13 cellular contexts compared by ENCODE assay signal in the genomic region with DNA sequence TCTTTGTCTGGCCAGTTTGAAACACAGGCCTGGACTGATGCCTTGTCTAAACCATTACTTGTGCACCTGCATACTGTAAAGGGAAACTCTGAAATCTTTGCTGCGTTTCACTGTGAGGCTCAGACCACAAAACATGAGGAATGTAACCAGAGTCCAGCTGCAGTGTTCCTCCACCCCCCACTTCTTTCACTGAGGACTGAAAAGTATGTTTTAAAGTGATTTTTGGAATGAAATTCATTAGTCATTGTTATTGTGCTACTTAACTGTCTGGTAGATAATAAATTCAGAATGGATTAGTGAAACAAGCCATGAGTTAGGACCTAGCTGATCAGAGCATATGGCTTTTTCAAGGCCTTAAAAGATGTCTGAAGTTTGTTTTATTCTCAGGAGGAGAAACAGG.
A peak's percentile ranks its signal among the peaks of the same experiment; 100 is the strongest.
DNase-seq lines count a peak whose midpoint lies in the region; ATAC-seq, FAIRE-seq and TF ChIP-seq lines count a peak whose summit lies in the region.
"Had no signal": no experiment of that assay in that cellular context is flagged by ENCODE, and none has a peak within 500 bp of the region (broad histone marks: within the 10 kb centered on the region; RNA-seq: fewer than 3 reads in every experiment).

No MANE protein-coding gene starts in this region.

- H3K9me3 ChIP-seq in IMR-90 (ENCODE audit: control insufficient read depth, insufficient read depth, low read length) (no peaks in the 10 kb centered on the region), endothelial cell of umbilical vein (replicated peaks; ENCODE audit: control insufficient read depth, insufficient read depth, low read length) (no peaks in the 10 kb centered on the region), neuronal stem cell (replicated peaks in 1 of 2; ENCODE audit: control insufficient read depth in 2 of 2, insufficient read depth in 1 of 2, low read depth in 1 of 2, low read length in 2 of 2) (peaks cover 2 to 10% of the 10 kb centered on the region in 2 donors)
- H3K9me3 ChIP-seq: gastroesophageal sphincter, prostate gland had no signal

- H3K79me1 ChIP-seq in IMR-90 (ENCODE audit: low read depth in 1 of 2, low read length in 2 of 2) (no peaks in the 10 kb centered on the region), neuronal stem cell (ENCODE audit: low read depth, low read length) (no peaks in the 10 kb centered on the region)

- in situ Hi-C loops in IMR-90 (cut with MboI; ENCODE audit: low sequenced_read_pairs): no loop called here

- H3K36me3 ChIP-seq in IMR-90 (ENCODE audit: control insufficient read depth, insufficient read depth, low read length) (no peaks in the 10 kb centered on the region; the same call in 1 of the 2 replicates), endothelial cell of umbilical vein (ENCODE audit: control insufficient read depth in 2 of 2, extremely low read depth in 1 of 2, insufficient read depth in 2 of 2, low read length in 2 of 2) (peaks cover 0 to 4% of the 10 kb centered on the region in 2 experiments), neuronal stem cell (replicated peaks in 1 of 2; ENCODE audit: control insufficient read depth in 2 of 2, insufficient read depth in 2 of 2, low read length in 2 of 2) (peaks cover 2 to 19% of the 10 kb centered on the region in 2 donors)
- H3K36me3 ChIP-seq: prostate gland had no signal

- no peak overlapping the region for H3K23ac ChIP-seq in IMR-90 (ENCODE audit: low read depth, low read length)
- no peak overlapping the region for H3K23ac ChIP-seq in neuronal stem cell (ENCODE audit: low read depth, low read length, poor library complexity)

- H3K27ac ChIP-seq in IMR-90 (ENCODE audit: insufficient read depth, low read length) (no peak overlapping the region), endothelial cell of umbilical vein (ENCODE audit: insufficient read depth, low read depth, low read length) (no peak overlapping the region), neuronal stem cell (replicated peaks; ENCODE audit: low read length) (no peak overlapping the region)
- H3K27ac ChIP-seq: prostate gland, RWPE1 had no signal

- H3K4me3 ChIP-seq in IMR-90 (ENCODE audit: insufficient read depth, low read depth, low read length) (no peak overlapping the region), endothelial cell of umbilical vein (replicated peaks in 1 of 3; ENCODE audit: insufficient read depth in 1 of 3, low read depth in 1 of 3, low read length in 3 of 3) (no peak overlapping the region), neuronal stem cell (ENCODE audit: low read length in 2 of 2) (no peak overlapping the region)
- H3K4me3 ChIP-seq: gastroesophageal sphincter, prostate gland had no signal

- no peaks in the 10 kb centered on the region for H3K79me2 ChIP-seq in endothelial cell of umbilical vein (ENCODE audit: control insufficient read depth, insufficient read depth, low read length)

- no peak overlapping the region for H3K4me2 ChIP-seq in IMR-90 (ENCODE audit: low read depth, low read length)
- no peak overlapping the region for H3K4me2 ChIP-seq in endothelial cell of umbilical vein (ENCODE audit: insufficient read depth, low read length)
- no peak overlapping the region for H3K4me2 ChIP-seq in neuronal stem cell (ENCODE audit: insufficient read depth, low read length, poor library complexity, severe bottlenecking)

- H2AK5ac ChIP-seq in IMR-90 (ENCODE audit: low read depth, low read length) (no peak overlapping the region), neuronal stem cell (ENCODE audit: low read depth, low read length) (no peak overlapping the region)

- no peaks in the 10 kb centered on the region for H3K4me1 Mint-ChIP-seq in glutamatergic neuron (ENCODE audit: low read depth, unreplicated experiment)

- no peak for TF ChIP-seq POLR2A in IMR-90 (IDR thresholded peaks at IDR 0.05; ENCODE audit: low read depth, low read length)
- no peak for TF ChIP-seq POLR2A in endothelial cell of umbilical vein (IDR thresholded peaks at IDR 0.05; ENCODE audit: low read depth, low read length)

- H3K4ac ChIP-seq in IMR-90 (ENCODE audit: low read depth, low read length) (no peak overlapping the region), neuronal stem cell (ENCODE audit: low read length) (no peak overlapping the region)

- H2AK9ac ChIP-seq in IMR-90 (replicated peaks; ENCODE audit: low read depth, low read length, poor library complexity): no peak overlapping the region

- H3K56ac ChIP-seq in IMR-90 (ENCODE audit: extremely low read depth, insufficient read depth, low read length): no peak overlapping the region

- no peak overlapping the region; the same call in 1 of the 2 replicates for H3K14ac ChIP-seq in IMR-90 (replicated peaks; ENCODE audit: low read depth, low read length)
- H3K14ac ChIP-seq in neuronal stem cell (ENCODE audit: low read length): no peak overlapping the region

- H3K4me3 Mint-ChIP-seq in glutamatergic neuron (ENCODE audit: unreplicated experiment): no peak overlapping the region
- H3K4me3 Mint-ChIP-seq: activated T-cell treated with anti-CD3 and anti-CD28 coated beads, Interleukin-2, amount 50 U/mL, for 72 hours had no signal

- DNase-seq in EH (ENCODE audit: low read depth) (peak; percentile 93), IMR-90 (peak; percentile 95), endothelial cell of umbilical vein (ENCODE audit: low read depth, low spot score) (peak; percentile 24), renal cortical epithelial cell (ENCODE audit: low read depth) (peak; percentile 32), neuronal stem cell (ENCODE audit: low spot score) (no peak), glutamatergic neuron (no peak), NCI-H2171 (lab: John Stamatoyannopoulos, UW) (no peak)
- DNase-seq in stimulated activated naive CD4-positive, alpha-beta T cell treated with Interleukin-2 at 50 U/mL for 16 hours (lab: John Stamatoyannopoulos, UW): no peak
- DNase-seq: activated T-cell treated with anti-CD3 and anti-CD28 coated beads, Interleukin-2, amount 50 U/mL, for 72 hours had no signal

- dilution Hi-C loops in IMR-90 (cut with HindIII; ENCODE audit: low sequenced_read_pairs, unreplicated experiment) (no loop called here), endothelial cell of umbilical vein (cut with MboI; ENCODE audit: extremely low pct_ligation_motif_present, low sequenced_read_pairs) (no loop called here)

- H3K36me3 Mint-ChIP-seq in glutamatergic neuron (ENCODE audit: unreplicated experiment): peaks cover 14% of the 10 kb centered on the region

- H2BK12ac ChIP-seq in neuronal stem cell (ENCODE audit: low read length): no peak overlapping the region

- intact Hi-C loops in IMR-90 (cut with micrococcal nuclease) (no loop called here), endothelial cell of umbilical vein (cut with micrococcal nuclease) (no loop called here)

- H2AFZ ChIP-seq in IMR-90 (replicated peaks; ENCODE audit: low read length, poor library complexity) (no peak overlapping the region), endothelial cell of umbilical vein (ENCODE audit: low read depth, low read length) (no peak overlapping the region), neuronal stem cell (ENCODE audit: low read length) (no peak overlapping the region)

- POLR2A ChIA-PET in IMR-90 (lab: Charles Lee; ENCODE audit: unreplicated experiment): no interaction called here
- POLR2A ChIA-PET in endothelial cell of umbilical vein (lab: Charles Lee): no interaction called here

- H2BK120ac ChIP-seq in IMR-90 (ENCODE audit: low read depth, low read length) (no peak overlapping the region), neuronal stem cell (ENCODE audit: low read depth, low read length) (no peak overlapping the region)

- ATAC-seq in IMR-90 (ENCODE audit: low read depth): peak; percentile 97
- ATAC-seq: activated T-cell treated with anti-CD3 and anti-CD28 coated beads, Interleukin-2, amount 50 U/mL, for 72 hours; gastroesophageal sphincter had no signal

- H4K20me1 ChIP-seq in IMR-90 (ENCODE audit: insufficient read depth, low read length) (no peaks in the 10 kb centered on the region), endothelial cell of umbilical vein (replicated peaks; ENCODE audit: control insufficient read depth, extremely low read depth, insufficient read depth, low read length) (no peaks in the 10 kb centered on the region)

- H3K9me3 Mint-ChIP-seq in glutamatergic neuron (ENCODE audit: unreplicated experiment): peaks cover 1% of the 10 kb centered on the region

- TF ChIP-seq RAD21 in IMR-90 (IDR thresholded peaks at IDR 0.05; ENCODE audit: low read length): no peak

- H2BK5ac ChIP-seq in IMR-90 (ENCODE audit: low read depth, low read length, poor library complexity, severe bottlenecking) (peak overlapping the region; percentile 23), neuronal stem cell (ENCODE audit: low read length) (no peak overlapping the region)

- CTCF ChIA-PET in IMR-90 (lab: Yijun Ruan, JAX): no interaction called here
- CTCF ChIA-PET in endothelial cell of umbilical vein (lab: Charles Lee): interaction anchor here (1.3 kb wide), 1 partner anchor 127 kb away, joined by 3 read pairs; no protein-coding TSS in a partner anchor

- no TSS peak for BruUV-seq in IMR-90 (replicated peaks; lab: Mats Ljungman, UMichigan)
- BruUV-seq in endothelial cell of umbilical vein (replicated peaks; lab: Mats Ljungman, UMichigan): no TSS peak

- H4K91ac ChIP-seq in IMR-90 (ENCODE audit: insufficient read depth, low read depth, low read length): no peak overlapping the region
- no peak overlapping the region for H4K91ac ChIP-seq in neuronal stem cell (ENCODE audit: low read depth, low read length, poor library complexity)

- H2BK15ac ChIP-seq in IMR-90 (ENCODE audit: low read depth, low read length) (no peak overlapping the region), neuronal stem cell (ENCODE audit: low read length) (no peak overlapping the region)

- peaks cover 4% of the 10 kb centered on the region for H3K4me1 ChIP-seq in IMR-90 (ENCODE audit: control insufficient read depth, insufficient read depth, low read length)
- peaks cover 12% of the 10 kb centered on the region for H3K4me1 ChIP-seq in endothelial cell of umbilical vein (ENCODE audit: control insufficient read depth, extremely low read depth, insufficient read depth, low read length)
- peaks cover 2 to 4% of the 10 kb centered on the region in 2 donors for H3K4me1 ChIP-seq in neuronal stem cell (ENCODE audit: control insufficient read depth in 2 of 2, insufficient read depth in 1 of 2, low read depth in 1 of 2, low read length in 2 of 2)
- H3K4me1 ChIP-seq: prostate gland had no signal

- H3K27me3 Mint-ChIP-seq in glutamatergic neuron (ENCODE audit: unreplicated experiment): no peaks in the 10 kb centered on the region

- FAIRE-seq in endothelial cell of umbilical vein (lab: Jason Lieb, UNC): no peak
- FAIRE-seq: bronchial epithelial cell had no signal

- no peak overlapping the region for H2BK20ac ChIP-seq in IMR-90 (ENCODE audit: low read depth, low read length)

- no CpG with 5 or more reads among the region's 1 CpG for WGBS in IMR-90 (ENCODE audit: extremely low coverage in 2 of 2, insufficient read length in 1 of 2), 2 experiments
- WGBS in neuronal stem cell (ENCODE audit: extremely low coverage in 2 of 2, insufficient read length in 2 of 2, insufficient replicate concordance in 1 of 2), 2 donors: no CpG with 5 or more reads among the region's 1 CpG

- H3K27me3 ChIP-seq in IMR-90 (ENCODE audit: control insufficient read depth, insufficient read depth, low read length) (no peaks in the 10 kb centered on the region), endothelial cell of umbilical vein (ENCODE audit: control insufficient read depth in 2 of 2, insufficient read depth in 2 of 2, low read length in 2 of 2) (no peaks in the 10 kb centered on the region), neuronal stem cell (ENCODE audit: control insufficient read depth in 3 of 3, insufficient read depth in 3 of 3, low read depth in 1 of 3, low read length in 3 of 3) (no peaks in the 10 kb centered on the region)
- H3K27me3 ChIP-seq: gastroesophageal sphincter had no signal

- H3K9me1 ChIP-seq in IMR-90 (ENCODE audit: insufficient read depth, low read length): peaks cover 3% of the 10 kb centered on the region; the same call in 1 of the 2 replicates
- H3K9me1 ChIP-seq in endothelial cell of umbilical vein (replicated peaks; ENCODE audit: control insufficient read depth, extremely low read depth, insufficient read depth, low read length): no peaks in the 10 kb centered on the region

- no peak overlapping the region for H4K8ac ChIP-seq in IMR-90 (ENCODE audit: low read depth in 2 of 2, low read length in 2 of 2)
- no peak overlapping the region for H4K8ac ChIP-seq in neuronal stem cell (ENCODE audit: low read depth, low read length)

- H3K18ac ChIP-seq in IMR-90 (ENCODE audit: low read depth, low read length): no peak overlapping the region
- H3K18ac ChIP-seq in neuronal stem cell (ENCODE audit: low read length): no peak overlapping the region

- no peak overlapping the region for H3K27ac Mint-ChIP-seq in glutamatergic neuron (ENCODE audit: unreplicated experiment)
- H3K27ac Mint-ChIP-seq: activated T-cell treated with anti-CD3 and anti-CD28 coated beads, Interleukin-2, amount 50 U/mL, for 72 hours had no signal

- H3K9ac ChIP-seq in IMR-90 (ENCODE audit: low read depth, low read length) (no peak overlapping the region), endothelial cell of umbilical vein (replicated peaks; ENCODE audit: extremely low read depth, insufficient read depth, low read length) (no peak overlapping the region), neuronal stem cell (ENCODE audit: low read depth, low read length, poor library complexity) (no peak overlapping the region)

- no peak overlapping the region for H4K5ac ChIP-seq in IMR-90 (ENCODE audit: low read depth, low read length)

- no peak for TF ChIP-seq CTCF in IMR-90 (conservative IDR thresholded peaks at IDR 0.05; ENCODE audit: low read depth, low read length)
- no peak for TF ChIP-seq CTCF in endothelial cell of umbilical vein (IDR thresholded peaks at IDR 0.05; ENCODE audit: extremely low read depth in 1 of 2, insufficient read depth in 1 of 2, low read depth in 1 of 2, low read length in 2 of 2)
- TF ChIP-seq CTCF in glutamatergic neuron (IDR thresholded peaks at IDR 0.05; ENCODE audit: partially characterized antibody, unreplicated experiment): no peak

Comparison
In these comparisons a context has a peak if more than half of its experiments do, and no peak if none do; other contexts are left out.
1. DNase-seq: peak in EH (single experiment), IMR-90 (single experiment), endothelial cell of umbilical vein (single experiment) and renal cortical epithelial cell (single experiment); none in neuronal stem cell (single experiment), stimulated activated naive CD4-positive, alpha-beta T cell treated with Interleukin-2 at 50 U/mL for 16 hours (single experiment), glutamatergic neuron (single experiment) and NCI-H2171 (single experiment).